In the genomic region with DNA sequence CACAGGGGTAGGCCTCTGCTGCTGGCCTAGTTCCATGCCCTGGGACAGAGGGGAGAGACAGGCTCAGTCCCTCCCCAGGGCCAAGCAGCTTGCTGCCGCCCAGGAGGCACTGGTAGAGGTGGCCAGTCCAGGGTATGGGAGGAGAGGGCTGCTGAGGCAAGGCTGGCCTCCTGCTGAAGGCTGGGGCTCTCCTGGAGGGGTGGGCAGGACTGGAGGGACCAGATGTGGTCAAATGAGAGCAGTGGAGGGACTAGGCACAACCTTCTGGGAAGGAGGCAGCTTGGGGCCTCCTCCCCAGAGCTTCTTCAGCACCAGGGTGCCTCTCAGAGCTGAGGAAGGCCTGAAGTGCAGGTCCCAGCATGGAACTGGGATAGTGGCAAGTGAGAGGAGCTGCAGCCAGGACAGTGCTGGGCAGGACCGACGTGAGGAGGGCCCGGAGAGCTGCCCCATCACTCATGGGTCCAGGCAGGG, we compare ENCODE assay signal across 1 cellular context.
TF ChIP-seq lines count a peak whose summit lies in the region.

No MANE protein-coding gene starts in this region.

TF ChIP-seq in HepG2, 621 proteins besides CTCF, POLR2A, EP300 and RAD21 (continued from another document):
- TF ChIP-seq, protein P1, sequence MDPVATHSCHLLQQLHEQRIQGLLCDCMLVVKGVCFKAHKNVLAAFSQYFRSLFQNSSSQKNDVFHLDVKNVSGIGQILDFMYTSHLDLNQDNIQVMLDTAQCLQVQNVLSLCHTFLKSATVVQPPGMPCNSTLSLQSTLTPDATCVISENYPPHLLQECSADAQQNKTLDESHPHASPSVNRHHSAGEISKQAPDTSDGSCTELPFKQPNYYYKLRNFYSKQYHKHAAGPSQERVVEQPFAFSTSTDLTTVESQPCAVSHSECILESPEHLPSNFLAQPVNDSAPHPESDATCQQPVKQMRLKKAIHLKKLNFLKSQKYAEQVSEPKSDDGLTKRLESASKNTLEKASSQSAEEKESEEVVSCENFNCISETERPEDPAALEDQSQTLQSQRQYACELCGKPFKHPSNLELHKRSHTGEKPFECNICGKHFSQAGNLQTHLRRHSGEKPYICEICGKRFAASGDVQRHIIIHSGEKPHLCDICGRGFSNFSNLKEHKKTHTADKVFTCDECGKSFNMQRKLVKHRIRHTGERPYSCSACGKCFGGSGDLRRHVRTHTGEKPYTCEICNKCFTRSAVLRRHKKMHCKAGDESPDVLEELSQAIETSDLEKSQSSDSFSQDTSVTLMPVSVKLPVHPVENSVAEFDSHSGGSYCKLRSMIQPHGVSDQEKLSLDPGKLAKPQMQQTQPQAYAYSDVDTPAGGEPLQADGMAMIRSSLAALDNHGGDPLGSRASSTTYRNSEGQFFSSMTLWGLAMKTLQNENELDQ (CRISPR knock-in tag; IDR thresholded peaks at IDR 0.05; ENCODE audit: borderline replicate concordance), result no peak
- TF ChIP-seq SPEN (CRISPR knock-in tag; IDR thresholded peaks at IDR 0.05; ENCODE audit: low read depth) (no peak), ELF3 (CRISPR knock-in tag; IDR thresholded peaks at IDR 0.05) (no peak), KDM5B (CRISPR knock-in tag; IDR thresholded peaks at IDR 0.05; ENCODE audit: borderline replicate concordance) (no peak), ZFP37 (CRISPR knock-in tag; IDR thresholded peaks at IDR 0.05; ENCODE audit: borderline replicate concordance) (no peak), SIX1 (CRISPR knock-in tag; IDR thresholded peaks at IDR 0.05; ENCODE audit: borderline replicate concordance) (no peak), RBM39 (IDR thresholded peaks at IDR 0.05; ENCODE audit: low read depth, low read length, poor library complexity, severe bottlenecking) (no peak), RFX1 (IDR thresholded peaks at IDR 0.05) (no peak), ZNF792 (CRISPR knock-in tag; IDR thresholded peaks at IDR 0.05) (no peak), KAT2B (IDR thresholded peaks at IDR 0.05; ENCODE audit: borderline replicate concordance, low read depth, low read length) (no peak), ZNF709 (CRISPR knock-in tag; IDR thresholded peaks at IDR 0.05) (no peak), HCFC1 (IDR thresholded peaks at IDR 0.05; ENCODE audit: low read depth, low read length) (no peak)
- TF ChIP-seq, protein P2, sequence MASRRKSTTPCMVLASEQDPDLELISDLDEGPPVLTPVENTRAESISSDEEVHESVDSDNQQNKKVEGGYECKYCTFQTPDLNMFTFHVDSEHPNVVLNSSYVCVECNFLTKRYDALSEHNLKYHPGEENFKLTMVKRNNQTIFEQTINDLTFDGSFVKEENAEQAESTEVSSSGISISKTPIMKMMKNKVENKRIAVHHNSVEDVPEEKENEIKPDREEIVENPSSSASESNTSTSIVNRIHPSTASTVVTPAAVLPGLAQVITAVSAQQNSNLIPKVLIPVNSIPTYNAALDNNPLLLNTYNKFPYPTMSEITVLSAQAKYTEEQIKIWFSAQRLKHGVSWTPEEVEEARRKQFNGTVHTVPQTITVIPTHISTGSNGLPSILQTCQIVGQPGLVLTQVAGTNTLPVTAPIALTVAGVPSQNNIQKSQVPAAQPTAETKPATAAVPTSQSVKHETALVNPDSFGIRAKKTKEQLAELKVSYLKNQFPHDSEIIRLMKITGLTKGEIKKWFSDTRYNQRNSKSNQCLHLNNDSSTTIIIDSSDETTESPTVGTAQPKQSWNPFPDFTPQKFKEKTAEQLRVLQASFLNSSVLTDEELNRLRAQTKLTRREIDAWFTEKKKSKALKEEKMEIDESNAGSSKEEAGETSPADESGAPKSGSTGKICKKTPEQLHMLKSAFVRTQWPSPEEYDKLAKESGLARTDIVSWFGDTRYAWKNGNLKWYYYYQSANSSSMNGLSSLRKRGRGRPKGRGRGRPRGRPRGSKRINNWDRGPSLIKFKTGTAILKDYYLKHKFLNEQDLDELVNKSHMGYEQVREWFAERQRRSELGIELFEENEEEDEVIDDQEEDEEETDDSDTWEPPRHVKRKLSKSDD (CRISPR knock-in tag; IDR thresholded peaks at IDR 0.05; ENCODE audit: low read depth), result no peak
- TF ChIP-seq, protein P3, sequence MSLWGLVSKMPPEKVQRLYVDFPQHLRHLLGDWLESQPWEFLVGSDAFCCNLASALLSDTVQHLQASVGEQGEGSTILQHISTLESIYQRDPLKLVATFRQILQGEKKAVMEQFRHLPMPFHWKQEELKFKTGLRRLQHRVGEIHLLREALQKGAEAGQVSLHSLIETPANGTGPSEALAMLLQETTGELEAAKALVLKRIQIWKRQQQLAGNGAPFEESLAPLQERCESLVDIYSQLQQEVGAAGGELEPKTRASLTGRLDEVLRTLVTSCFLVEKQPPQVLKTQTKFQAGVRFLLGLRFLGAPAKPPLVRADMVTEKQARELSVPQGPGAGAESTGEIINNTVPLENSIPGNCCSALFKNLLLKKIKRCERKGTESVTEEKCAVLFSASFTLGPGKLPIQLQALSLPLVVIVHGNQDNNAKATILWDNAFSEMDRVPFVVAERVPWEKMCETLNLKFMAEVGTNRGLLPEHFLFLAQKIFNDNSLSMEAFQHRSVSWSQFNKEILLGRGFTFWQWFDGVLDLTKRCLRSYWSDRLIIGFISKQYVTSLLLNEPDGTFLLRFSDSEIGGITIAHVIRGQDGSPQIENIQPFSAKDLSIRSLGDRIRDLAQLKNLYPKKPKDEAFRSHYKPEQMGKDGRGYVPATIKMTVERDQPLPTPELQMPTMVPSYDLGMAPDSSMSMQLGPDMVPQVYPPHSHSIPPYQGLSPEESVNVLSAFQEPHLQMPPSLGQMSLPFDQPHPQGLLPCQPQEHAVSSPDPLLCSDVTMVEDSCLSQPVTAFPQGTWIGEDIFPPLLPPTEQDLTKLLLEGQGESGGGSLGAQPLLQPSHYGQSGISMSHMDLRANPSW (CRISPR knock-in tag; IDR thresholded peaks at IDR 0.05; ENCODE audit: borderline replicate concordance), result no peak
- TF ChIP-seq, protein P4, sequence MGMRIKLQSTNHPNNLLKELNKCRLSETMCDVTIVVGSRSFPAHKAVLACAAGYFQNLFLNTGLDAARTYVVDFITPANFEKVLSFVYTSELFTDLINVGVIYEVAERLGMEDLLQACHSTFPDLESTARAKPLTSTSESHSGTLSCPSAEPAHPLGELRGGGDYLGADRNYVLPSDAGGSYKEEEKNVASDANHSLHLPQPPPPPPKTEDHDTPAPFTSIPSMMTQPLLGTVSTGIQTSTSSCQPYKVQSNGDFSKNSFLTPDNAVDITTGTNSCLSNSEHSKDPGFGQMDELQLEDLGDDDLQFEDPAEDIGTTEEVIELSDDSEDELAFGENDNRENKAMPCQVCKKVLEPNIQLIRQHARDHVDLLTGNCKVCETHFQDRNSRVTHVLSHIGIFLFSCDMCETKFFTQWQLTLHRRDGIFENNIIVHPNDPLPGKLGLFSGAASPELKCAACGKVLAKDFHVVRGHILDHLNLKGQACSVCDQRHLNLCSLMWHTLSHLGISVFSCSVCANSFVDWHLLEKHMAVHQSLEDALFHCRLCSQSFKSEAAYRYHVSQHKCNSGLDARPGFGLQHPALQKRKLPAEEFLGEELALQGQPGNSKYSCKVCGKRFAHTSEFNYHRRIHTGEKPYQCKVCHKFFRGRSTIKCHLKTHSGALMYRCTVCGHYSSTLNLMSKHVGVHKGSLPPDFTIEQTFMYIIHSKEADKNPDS (CRISPR knock-in tag; IDR thresholded peaks at IDR 0.05), result no peak
- TF ChIP-seq, protein P5, sequence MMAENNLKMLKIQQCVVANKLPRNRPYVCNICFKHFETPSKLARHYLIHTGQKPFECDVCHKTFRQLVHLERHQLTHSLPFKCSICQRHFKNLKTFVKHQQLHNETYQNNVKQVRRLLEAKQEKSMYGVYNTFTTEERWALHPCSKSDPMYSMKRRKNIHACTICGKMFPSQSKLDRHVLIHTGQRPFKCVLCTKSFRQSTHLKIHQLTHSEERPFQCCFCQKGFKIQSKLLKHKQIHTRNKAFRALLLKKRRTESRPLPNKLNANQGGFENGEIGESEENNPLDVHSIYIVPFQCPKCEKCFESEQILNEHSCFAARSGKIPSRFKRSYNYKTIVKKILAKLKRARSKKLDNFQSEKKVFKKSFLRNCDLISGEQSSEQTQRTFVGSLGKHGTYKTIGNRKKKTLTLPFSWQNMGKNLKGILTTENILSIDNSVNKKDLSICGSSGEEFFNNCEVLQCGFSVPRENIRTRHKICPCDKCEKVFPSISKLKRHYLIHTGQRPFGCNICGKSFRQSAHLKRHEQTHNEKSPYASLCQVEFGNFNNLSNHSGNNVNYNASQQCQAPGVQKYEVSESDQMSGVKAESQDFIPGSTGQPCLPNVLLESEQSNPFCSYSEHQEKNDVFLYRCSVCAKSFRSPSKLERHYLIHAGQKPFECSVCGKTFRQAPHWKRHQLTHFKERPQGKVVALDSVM (CRISPR knock-in tag; IDR thresholded peaks at IDR 0.05), result no peak
- TF ChIP-seq, protein P6, sequence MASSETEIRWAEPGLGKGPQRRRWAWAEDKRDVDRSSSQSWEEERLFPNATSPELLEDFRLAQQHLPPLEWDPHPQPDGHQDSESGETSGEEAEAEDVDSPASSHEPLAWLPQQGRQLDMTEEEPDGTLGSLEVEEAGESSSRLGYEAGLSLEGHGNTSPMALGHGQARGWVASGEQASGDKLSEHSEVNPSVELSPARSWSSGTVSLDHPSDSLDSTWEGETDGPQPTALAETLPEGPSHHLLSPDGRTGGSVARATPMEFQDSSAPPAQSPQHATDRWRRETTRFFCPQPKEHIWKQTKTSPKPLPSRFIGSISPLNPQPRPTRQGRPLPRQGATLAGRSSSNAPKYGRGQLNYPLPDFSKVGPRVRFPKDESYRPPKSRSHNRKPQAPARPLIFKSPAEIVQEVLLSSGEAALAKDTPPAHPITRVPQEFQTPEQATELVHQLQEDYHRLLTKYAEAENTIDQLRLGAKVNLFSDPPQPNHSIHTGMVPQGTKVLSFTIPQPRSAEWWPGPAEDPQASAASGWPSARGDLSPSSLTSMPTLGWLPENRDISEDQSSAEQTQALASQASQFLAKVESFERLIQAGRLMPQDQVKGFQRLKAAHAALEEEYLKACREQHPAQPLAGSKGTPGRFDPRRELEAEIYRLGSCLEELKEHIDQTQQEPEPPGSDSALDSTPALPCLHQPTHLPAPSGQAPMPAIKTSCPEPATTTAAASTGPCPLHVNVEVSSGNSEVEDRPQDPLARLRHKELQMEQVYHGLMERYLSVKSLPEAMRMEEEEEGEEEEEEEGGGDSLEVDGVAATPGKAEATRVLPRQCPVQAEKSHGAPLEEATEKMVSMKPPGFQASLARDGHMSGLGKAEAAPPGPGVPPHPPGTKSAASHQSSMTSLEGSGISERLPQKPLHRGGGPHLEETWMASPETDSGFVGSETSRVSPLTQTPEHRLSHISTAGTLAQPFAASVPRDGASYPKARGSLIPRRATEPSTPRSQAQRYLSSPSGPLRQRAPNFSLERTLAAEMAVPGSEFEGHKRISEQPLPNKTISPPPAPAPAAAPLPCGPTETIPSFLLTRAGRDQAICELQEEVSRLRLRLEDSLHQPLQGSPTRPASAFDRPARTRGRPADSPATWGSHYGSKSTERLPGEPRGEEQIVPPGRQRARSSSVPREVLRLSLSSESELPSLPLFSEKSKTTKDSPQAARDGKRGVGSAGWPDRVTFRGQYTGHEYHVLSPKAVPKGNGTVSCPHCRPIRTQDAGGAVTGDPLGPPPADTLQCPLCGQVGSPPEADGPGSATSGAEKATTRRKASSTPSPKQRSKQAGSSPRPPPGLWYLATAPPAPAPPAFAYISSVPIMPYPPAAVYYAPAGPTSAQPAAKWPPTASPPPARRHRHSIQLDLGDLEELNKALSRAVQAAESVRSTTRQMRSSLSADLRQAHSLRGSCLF (CRISPR knock-in tag; IDR thresholded peaks at IDR 0.05; ENCODE audit: borderline replicate concordance), result no peak
